In genomic region chr6:34055223-34055933, GRCh38 we compare ENCODE assay signal across 8 cellular contexts.
DNase-seq lines count a peak whose midpoint lies in the region; ATAC-seq and TF ChIP-seq lines count a peak whose summit lies in the region.

No MANE protein-coding gene starts in this region.

- H3K4me3 Mint-ChIP-seq in activated T-helper 2 cell treated with anti-CD3 and anti-CD28 coated beads, Interferon-gamma antibody, Interleukin-2, Interleukin-4, amounts not matched to agents 10 μg/mL and 5 μg/mL and 100 μg/mL, durations not matched to agents 14 hours and 24 hours and 36 hours (ENCODE audit: low read depth), result no peak overlapping the region

- no peaks in the 10 kb centered on the region for H3K27me3 Mint-ChIP-seq in activated T-helper 2 cell treated with anti-CD3 and anti-CD28 coated beads, Interferon-gamma antibody, Interleukin-2, Interleukin-4, amounts not matched to agents 10 μg/mL and 5 μg/mL and 100 μg/mL, durations not matched to agents 14 hours and 24 hours and 36 hours (ENCODE audit: low read depth)

- no peak overlapping the region for H3K27ac ChIP-seq in KMS-11
- no peak overlapping the region for H3K27ac ChIP-seq in RWPE2 (ENCODE audit: poor library complexity, severe bottlenecking)
- no peak overlapping the region for H3K27ac ChIP-seq in upper lobe of right lung

- no peak overlapping the region for H3K27ac Mint-ChIP-seq in activated T-helper 2 cell treated with anti-CD3 and anti-CD28 coated beads, Interferon-gamma antibody, Interleukin-2, Interleukin-4, amounts not matched to agents 10 μg/mL and 5 μg/mL and 100 μg/mL, durations not matched to agents 14 hours and 24 hours and 36 hours

- H3K9me3 ChIP-seq in RWPE2 (ENCODE audit: severe bottlenecking) (no peaks in the 10 kb centered on the region), upper lobe of right lung (no peaks in the 10 kb centered on the region)

- no peaks in the 10 kb centered on the region for H3K36me3 Mint-ChIP-seq in activated T-helper 2 cell treated with anti-CD3 and anti-CD28 coated beads, Interferon-gamma antibody, Interleukin-2, Interleukin-4, amounts not matched to agents 10 μg/mL and 5 μg/mL and 100 μg/mL, durations not matched to agents 14 hours and 24 hours and 36 hours (ENCODE audit: low read depth)

- no peaks in the 10 kb centered on the region for H4K20me1 ChIP-seq in KMS-11 (ENCODE audit: insufficient read depth)

- H3K36me3 ChIP-seq in KMS-11 (ENCODE audit: insufficient read depth) (no peaks in the 10 kb centered on the region), RWPE2 (ENCODE audit: low read depth) (no peaks in the 10 kb centered on the region), upper lobe of right lung (no peaks in the 10 kb centered on the region)

- DNase-seq in DMS153 (lab: John Stamatoyannopoulos, UW), result peak; percentile 66
- DNase-seq in RWPE2 (ENCODE audit: low spot score), result no peak
- DNase-seq in activated T-helper 2 cell treated with anti-CD3 and anti-CD28 coated beads, Interferon-gamma antibody, Interleukin-2, Interleukin-4, amounts not matched to agents 10 μg/mL and 5 μg/mL and 100 μg/mL, durations not matched to agents 14 hours and 24 hours and 36 hours (ENCODE audit: low spot score), result peak; percentile 30
- DNase-seq in germinal center (ENCODE audit: low spot score), result peak; percentile 77
- DNase-seq in posterior cingulate gyrus, result peak in 8 of 10 donors; percentile 45 to 91 (median 62)
- DNase-seq in upper lobe of right lung, result peak; percentile 78

- no peaks in the 10 kb centered on the region for H3K4me1 Mint-ChIP-seq in activated T-helper 2 cell treated with anti-CD3 and anti-CD28 coated beads, Interferon-gamma antibody, Interleukin-2, Interleukin-4, amounts not matched to agents 10 μg/mL and 5 μg/mL and 100 μg/mL, durations not matched to agents 14 hours and 24 hours and 36 hours (ENCODE audit: low read depth)

- intact Hi-C loops in activated T-helper 2 cell treated with anti-CD3 and anti-CD28 coated beads, Interferon-gamma antibody, Interleukin-2, Interleukin-4, amounts not matched to agents 10 μg/mL and 5 μg/mL and 100 μg/mL, durations not matched to agents 14 hours and 24 hours and 36 hours (cut with micrococcal nuclease), result loop anchor here (2.0 kb wide), 1 partner anchor 99 kb away; no protein-coding TSS in a partner anchor
- intact Hi-C loops in posterior cingulate gyrus (cut with DNase I), result loop anchor here (1.0 kb wide), 1 partner anchor 99 kb away; no protein-coding TSS in a partner anchor
- intact Hi-C loops in upper lobe of right lung (cut with DNase I), result no loop called here

- no peak overlapping the region for H3K9ac ChIP-seq in KMS-11

- H3K27me3 ChIP-seq in KMS-11 (ENCODE audit: insufficient read depth, low read depth) (peaks cover 90% of the 10 kb centered on the region), RWPE2 (ENCODE audit: insufficient read depth, poor library complexity, severe bottlenecking) (no peaks in the 10 kb centered on the region), upper lobe of right lung (no peaks in the 10 kb centered on the region)

- TF ChIP-seq CTCF in KMS-11 (conservative IDR thresholded peaks at IDR 0.05; ENCODE audit: low read depth, low read length), result peak; percentile 79
- peak; percentile 82 for TF ChIP-seq CTCF in RWPE2 (IDR thresholded peaks at IDR 0.05; ENCODE audit: poor library complexity, severe bottlenecking)
- peak; percentile 84 for TF ChIP-seq CTCF in upper lobe of right lung (IDR thresholded peaks at IDR 0.05)

- no peaks in the 10 kb centered on the region for H3K4me1 ChIP-seq in KMS-11 (ENCODE audit: low read depth, poor library complexity, severe bottlenecking)
- H3K4me1 ChIP-seq in RWPE2 (ENCODE audit: insufficient read depth, poor library complexity, severe bottlenecking), result no peaks in the 10 kb centered on the region
- H3K4me1 ChIP-seq in upper lobe of right lung, result no peaks in the 10 kb centered on the region

- peak; percentile 69 for ATAC-seq in RWPE2 (ENCODE audit: low read depth)
- peak; percentile 69 for ATAC-seq in upper lobe of right lung
- no peak for ATAC-seq in GM19324 (IDR thresholded peaks at IDR 0.05; ENCODE audit: low FRiP score, unreplicated experiment)

- H3K4me2 ChIP-seq in KMS-11, result no peak overlapping the region

- H3K9me3 Mint-ChIP-seq in activated T-helper 2 cell treated with anti-CD3 and anti-CD28 coated beads, Interferon-gamma antibody, Interleukin-2, Interleukin-4, amounts not matched to agents 10 μg/mL and 5 μg/mL and 100 μg/mL, durations not matched to agents 14 hours and 24 hours and 36 hours, result no peaks in the 10 kb centered on the region

- H3K79me2 ChIP-seq in KMS-11 (ENCODE audit: insufficient read depth, low read depth), result no peaks in the 10 kb centered on the region

- H3K4me3 ChIP-seq in KMS-11 (IDR thresholded peaks at IDR 0.05; ENCODE audit: insufficient read depth, low read depth, low read length) (no peak overlapping the region), RWPE2 (ENCODE audit: severe bottlenecking) (no peak overlapping the region), upper lobe of right lung (no peak overlapping the region)

- H2AFZ ChIP-seq in KMS-11 (ENCODE audit: low read depth), result no peak overlapping the region
